26 cellular contexts compared by ENCODE assay signal in genomic region chr11:9697766-9698165, GRCh38.
"Had no signal": no experiment of that assay in that cellular context is flagged by ENCODE, and none has a peak within 500 bp of the region (broad histone marks: within the 10 kb centered on the region; RNA-seq: fewer than 3 reads in every experiment).

No MANE protein-coding gene starts in this region.

- ATAC-seq: activated T-cell treated with anti-CD3 and anti-CD28 coated beads, Interleukin-2, amount 50 U/mL, for 72 hours; effector memory CD8-positive, alpha-beta T cell; esophagus mucosa; left lung; pancreas; psoas muscle; stimulated activated naive CD8-positive, alpha-beta T cell treated with anti-CD3 and anti-CD28 coated beads, Interleukin-15, amount 100 ng/mL, for 72 hours had no signal

- H3K36me3 ChIP-seq: colonic mucosa, uterus had no signal

- DNase-seq: activated CD4-positive, alpha-beta memory T cell treated with anti-CD3 and anti-CD28 coated beads for 36 hours; activated CD4-positive, alpha-beta T cell treated with anti-CD3 and anti-CD28 coated beads for 48 hours; activated effector memory CD4-positive, alpha-beta T cell treated with Interleukin-2 at 50 U/mL for 16 hours; activated naive CD4-positive, alpha-beta T cell treated with anti-CD3 and anti-CD28 coated beads for 36 hours; activated naive CD8-positive, alpha-beta T cell treated with anti-CD3 and anti-CD28 coated beads, Interleukin-2, amount 10 ng/mL, durations not matched to agents 7 days and 5 days; activated T-cell treated with anti-CD3 and anti-CD28 coated beads, Interleukin-2, amount 50 U/mL, for 72 hours; amniotic stem cell; colonic mucosa; dorsolateral prefrontal cortex; effector memory CD8-positive, alpha-beta T cell; foreskin melanocyte; glutamatergic neuron; immature natural killer cell; kidney glomerular epithelial cell; left lung; nephron progenitor cell; pancreas; psoas muscle; stimulated activated CD4-positive, alpha-beta T cell treated with anti-CD3 and anti-CD28 coated beads, Interleukin-12 subunit alpha, Interleukin-12 subunit beta, amount 100 ng/mL, for 4 hours; stimulated activated CD4-positive, alpha-beta T cell treated with anti-CD3 and anti-CD28 coated beads, Interleukin-4, amount 100 ng/mL, for 4 hours; stimulated activated naive CD8-positive, alpha-beta T cell treated with anti-CD3 and anti-CD28 coated beads, Interleukin-15, amount 100 ng/mL, for 72 hours; transverse colon; uterus had no signal

- H3K9me3 ChIP-seq: colonic mucosa, left lung, pancreas, psoas muscle, right atrium auricular region, transverse colon, uterus had no signal

- H3K4me3 Mint-ChIP-seq: activated CD4-positive, alpha-beta memory T cell treated with anti-CD3 and anti-CD28 coated beads for 36 hours; activated naive CD4-positive, alpha-beta T cell treated with anti-CD3 and anti-CD28 coated beads for 36 hours; activated naive CD8-positive, alpha-beta T cell treated with anti-CD3 and anti-CD28 coated beads, Interleukin-2, amount 10 ng/mL, durations not matched to agents 7 days and 5 days; activated T-cell treated with anti-CD3 and anti-CD28 coated beads, Interleukin-2, amount 50 U/mL, for 72 hours; effector memory CD8-positive, alpha-beta T cell; immature natural killer cell; nephron progenitor cell; stimulated activated naive CD8-positive, alpha-beta T cell treated with anti-CD3 and anti-CD28 coated beads, Interleukin-15, amount 100 ng/mL, for 72 hours had no signal

- H3K4me1 ChIP-seq: colonic mucosa, uterus had no signal

- H3K27me3 Mint-ChIP-seq: activated CD4-positive, alpha-beta memory T cell treated with anti-CD3 and anti-CD28 coated beads for 36 hours; activated naive CD8-positive, alpha-beta T cell treated with anti-CD3 and anti-CD28 coated beads, Interleukin-2, amount 10 ng/mL, durations not matched to agents 7 days and 5 days; effector memory CD8-positive, alpha-beta T cell; stimulated activated naive CD8-positive, alpha-beta T cell treated with anti-CD3 and anti-CD28 coated beads, Interleukin-15, amount 100 ng/mL, for 72 hours had no signal

- H3K27ac Mint-ChIP-seq: activated CD4-positive, alpha-beta memory T cell treated with anti-CD3 and anti-CD28 coated beads for 36 hours; activated naive CD4-positive, alpha-beta T cell treated with anti-CD3 and anti-CD28 coated beads for 36 hours; activated naive CD8-positive, alpha-beta T cell treated with anti-CD3 and anti-CD28 coated beads, Interleukin-2, amount 10 ng/mL, durations not matched to agents 7 days and 5 days; activated T-cell treated with anti-CD3 and anti-CD28 coated beads, Interleukin-2, amount 50 U/mL, for 72 hours; effector memory CD8-positive, alpha-beta T cell; immature natural killer cell; nephron progenitor cell; stimulated activated naive CD8-positive, alpha-beta T cell treated with anti-CD3 and anti-CD28 coated beads, Interleukin-15, amount 100 ng/mL, for 72 hours had no signal

- H3K27me3 ChIP-seq: colonic mucosa, dorsolateral prefrontal cortex, hepatocyte, left lung, pancreas, right atrium auricular region, transverse colon, uterus had no signal

- H3K9me3 Mint-ChIP-seq: activated naive CD4-positive, alpha-beta T cell treated with anti-CD3 and anti-CD28 coated beads for 36 hours; activated naive CD8-positive, alpha-beta T cell treated with anti-CD3 and anti-CD28 coated beads, Interleukin-2, amount 10 ng/mL, durations not matched to agents 7 days and 5 days; activated T-cell treated with anti-CD3 and anti-CD28 coated beads, Interleukin-2, amount 50 U/mL, for 72 hours; effector memory CD8-positive, alpha-beta T cell; immature natural killer cell; nephron progenitor cell; stimulated activated naive CD8-positive, alpha-beta T cell treated with anti-CD3 and anti-CD28 coated beads, Interleukin-15, amount 100 ng/mL, for 72 hours had no signal

- H3K4me3 ChIP-seq: colonic mucosa, dorsolateral prefrontal cortex, hepatocyte, left lung, pancreas, psoas muscle, right atrium auricular region, transverse colon, uterus had no signal

- H3K27ac ChIP-seq: colonic mucosa, hepatocyte, left lung, pancreas, psoas muscle, right atrium auricular region, transverse colon, uterus had no signal
